11 cellular contexts compared by ENCODE assay signal in genomic region chr7:13945670-13946069, GRCh38. TPM values are rescaled to one million over a fixed set of nuclear protein-coding genes. Genes with fewer than 3 reads are reported as not detected.
A peak's percentile ranks its signal among the peaks of the same experiment; 100 is the strongest.
DNase-seq lines count a peak whose midpoint lies in the region; ATAC-seq, FAIRE-seq and TF ChIP-seq lines count a peak whose summit lies in the region.
"Had no signal": no experiment of that assay in that cellular context is flagged by ENCODE, and none has a peak within 500 bp of the region (broad histone marks: within the 10 kb centered on the region; RNA-seq: fewer than 3 reads in every experiment).

No MANE protein-coding gene starts in this region.

- H3K36me3 ChIP-seq in breast epithelium (no peaks in the 10 kb centered on the region), keratinocyte (ENCODE audit: control insufficient read depth in 2 of 2, extremely low read depth in 1 of 2, insufficient read depth in 2 of 2, low read length in 2 of 2) (no peaks in the 10 kb centered on the region)
- H3K36me3 ChIP-seq: right atrium auricular region had no signal

- POLR2A ChIA-PET in MCF 10A (lab: Yijun Ruan, JAX): no interaction called here
- POLR2A ChIA-PET in activated CD4-positive, alpha-beta T cell treated with anti-CD3 and anti-CD28 coated beads for 36 hours (lab: Charles Lee): no interaction called here

- no peak overlapping the region for H3K27ac Mint-ChIP-seq in MCF 10A (ENCODE audit: low read depth, unreplicated experiment)
- H3K27ac Mint-ChIP-seq in activated CD4-positive, alpha-beta T cell treated with anti-CD3 and anti-CD28 coated beads for 36 hours: no peak overlapping the region

- H3K4me3 ChIP-seq in breast epithelium (peak overlapping the region in 2 of 3 donors; percentile 25 to 38), keratinocyte (ENCODE audit: control insufficient read depth in 2 of 3, extremely low read depth in 1 of 3, insufficient read depth in 2 of 3, low read depth in 1 of 3, low read length in 3 of 3) (no peak overlapping the region)
- H3K4me3 ChIP-seq: right atrium auricular region had no signal

- no peaks in the 10 kb centered on the region for H3K36me3 Mint-ChIP-seq in MCF 10A (ENCODE audit: insufficient read depth, unreplicated experiment)
- H3K36me3 Mint-ChIP-seq in activated CD4-positive, alpha-beta T cell treated with anti-CD3 and anti-CD28 coated beads for 36 hours (ENCODE audit: low read depth): no peaks in the 10 kb centered on the region

- H3K27me3 ChIP-seq in breast epithelium (no peaks in the 10 kb centered on the region), keratinocyte (ENCODE audit: control insufficient read depth, extremely low read depth, insufficient read depth, low read length) (no peaks in the 10 kb centered on the region)
- H3K27me3 ChIP-seq: right atrium auricular region had no signal

- H4K20me1 ChIP-seq in keratinocyte (ENCODE audit: control insufficient read depth, extremely low read depth, insufficient read depth, low read length): no peaks in the 10 kb centered on the region

- intact Hi-C loops in breast epithelium (cut with DNase I; ENCODE audit: low total_unique reads) (no loop called here), MCF 10A (cut with micrococcal nuclease) (no loop called here)
- intact Hi-C loops in activated CD4-positive, alpha-beta T cell treated with anti-CD3 and anti-CD28 coated beads for 36 hours (cut with DNase I, micrococcal nuclease): no loop called here

- H3K9me1 ChIP-seq in keratinocyte (ENCODE audit: control insufficient read depth, extremely low read depth, insufficient read depth, low read length): no peaks in the 10 kb centered on the region

- in situ Hi-C loops in GM13976 (cut with MboI; ENCODE audit: low sequenced_read_pairs, unreplicated experiment): no loop called here

- H3K27me3 Mint-ChIP-seq in MCF 10A (ENCODE audit: insufficient read depth, unreplicated experiment): no peaks in the 10 kb centered on the region
- no peaks in the 10 kb centered on the region for H3K27me3 Mint-ChIP-seq in activated CD4-positive, alpha-beta T cell treated with anti-CD3 and anti-CD28 coated beads for 36 hours

- no peaks in the 10 kb centered on the region for H3K9me3 Mint-ChIP-seq in MCF 10A (ENCODE audit: unreplicated experiment)
- peaks cover 5% of the 10 kb centered on the region for H3K9me3 Mint-ChIP-seq in activated CD4-positive, alpha-beta T cell treated with anti-CD3 and anti-CD28 coated beads for 36 hours (ENCODE audit: low read depth)

- H3K4me3 Mint-ChIP-seq in MCF 10A (ENCODE audit: unreplicated experiment): no peak overlapping the region
- no peak overlapping the region for H3K4me3 Mint-ChIP-seq in activated CD4-positive, alpha-beta T cell treated with anti-CD3 and anti-CD28 coated beads for 36 hours

- H3K9me3 ChIP-seq in breast epithelium (no peaks in the 10 kb centered on the region), keratinocyte (ENCODE audit: control insufficient read depth, low read depth, low read length) (no peaks in the 10 kb centered on the region)
- H3K9me3 ChIP-seq: right atrium auricular region had no signal

- H3K4me1 ChIP-seq in breast epithelium: no peaks in the 10 kb centered on the region
- no peaks in the 10 kb centered on the region for H3K4me1 ChIP-seq in keratinocyte (ENCODE audit: control insufficient read depth, extremely low read depth, insufficient read depth, low read length)
- H3K4me1 ChIP-seq: right atrium auricular region had no signal

- BruUV-seq in MCF 10A (replicated peaks; lab: Mats Ljungman, UMichigan): no TSS peak

- H3K27ac ChIP-seq in breast epithelium (no peak overlapping the region), keratinocyte (ENCODE audit: control insufficient read depth, insufficient read depth, low read length) (no peak overlapping the region)
- H3K27ac ChIP-seq: right atrium auricular region had no signal

- no peaks in the 10 kb centered on the region for H3K4me1 Mint-ChIP-seq in MCF 10A (ENCODE audit: insufficient read depth, unreplicated experiment)
- no peaks in the 10 kb centered on the region for H3K4me1 Mint-ChIP-seq in activated CD4-positive, alpha-beta T cell treated with anti-CD3 and anti-CD28 coated beads for 36 hours

- DNase-seq in breast epithelium (ENCODE audit: low spot score in 2 of 2): no peak
- no peak for DNase-seq in MCF 10A (ENCODE audit: unreplicated experiment)
- DNase-seq in keratinocyte (ENCODE audit: low read depth, low spot score): no peak
- DNase-seq in urothelium cell line (ENCODE audit: low spot score): peak; percentile 9
- DNase-seq in NCI-H2227 treated with DMSO at 0.1 percent for 48 hours (lab: John Stamatoyannopoulos, UW): no peak
- DNase-seq in activated CD4-positive, alpha-beta T cell treated with anti-CD3 and anti-CD28 coated beads for 36 hours: no peak
- DNase-seq in GM13976 (ENCODE audit: low spot score): no peak
- DNase-seq: amygdala, left cardiac atrium had no signal

- FAIRE-seq in keratinocyte (lab: Jason Lieb, UNC): no peak
- no peak for FAIRE-seq in urothelium cell line (lab: Jason Lieb, UNC)

- dilution Hi-C loops in keratinocyte (cut with MboI; ENCODE audit: extremely low pct_ligation_motif_present, low sequenced_read_pairs): no loop called here

- H2AFZ ChIP-seq in keratinocyte (ENCODE audit: control insufficient read depth, low read length): peak overlapping the region; percentile 11

- H3K4me2 ChIP-seq in keratinocyte (ENCODE audit: control insufficient read depth, extremely low read depth, insufficient read depth, low read depth, low read length): peak overlapping the region; percentile 11

- peak; percentile 79 for ATAC-seq in SK-N-SH treated with all-trans-retinoic acid at 6 μM for 48 hours
- no peak for ATAC-seq in activated CD4-positive, alpha-beta T cell treated with anti-CD3 and anti-CD28 coated beads for 36 hours

- no peaks in the 10 kb centered on the region for H3K79me2 ChIP-seq in keratinocyte (ENCODE audit: control insufficient read depth, insufficient read depth, low read length)

- TF ChIP-seq CTCF in breast epithelium (IDR thresholded peaks at IDR 0.05) (no peak), MCF 10A (IDR thresholded peaks at IDR 0.05; ENCODE audit: unreplicated experiment) (no peak), keratinocyte (optimal IDR thresholded peaks at IDR 0.05 in 1 of 3, IDR thresholded peaks at IDR 0.05 in 1 of 3, conservative IDR thresholded peaks at IDR 0.05 in 1 of 3; ENCODE audit: extremely low read depth in 1 of 3, insufficient read depth in 2 of 3, low read length in 3 of 3) (no peak), GM13976 (IDR thresholded peaks at IDR 0.05; ENCODE audit: borderline replicate concordance, control extremely low read depth, extremely low read depth, insufficient read depth, missing control alignments) (no peak)

- H3K9ac ChIP-seq in keratinocyte (ENCODE audit: control insufficient read depth, extremely low read depth, insufficient read depth, low read length): no peak overlapping the region

- no peak for TF ChIP-seq POLR2A in breast epithelium (IDR thresholded peaks at IDR 0.05)

- CTCF ChIA-PET in MCF 10A (lab: Yijun Ruan, JAX): no interaction called here
- CTCF ChIA-PET in activated CD4-positive, alpha-beta T cell treated with anti-CD3 and anti-CD28 coated beads for 36 hours (lab: Charles Lee): no interaction called here

TF ChIP-seq in SK-N-SH treated with all-trans-retinoic acid at 6 μM for 48 hours, 23 proteins besides CTCF, POLR2A, EP300 and RAD21 (continues in another document):
- TF ChIP-seq GLIS3 (CRISPR knock-in tag; IDR thresholded peaks at IDR 0.05) (peak; percentile 88; the same call in 1 of the 2 replicates), CREB5 (CRISPR knock-in tag; IDR thresholded peaks at IDR 0.05; ENCODE audit: low read depth) (no peak), CSRNP3 (CRISPR knock-in tag; IDR thresholded peaks at IDR 0.05) (no peak)

RNA-seq across cellular contexts. Expression of gene ETV1, which starts 43.8 kb away (rescaled TPM):
- total RNA-seq in breast epithelium (10 to 100 TPM in 1 of 3 donors, 1 to 10 TPM in 2; 3.2 to 10.1 (median 5.6) TPM), MCF 10A (2022) (5.9 and 6.9 TPM in 2 replicates)
- polyA plus RNA-seq in keratinocyte: 2.1 to 6.5 TPM (median 5.0 TPM) in 3 replicates
- polyA plus RNA-seq in keratinocyte (2011; ENCODE audit: low read depth): not detected
- 2.3 and 3.2 TPM in 2 replicates for polyA plus RNA-seq in keratinocyte (2011; cell fraction: cytosol; rRNA removed)
- 3.5 and 3.6 TPM in 2 replicates for polyA plus RNA-seq in keratinocyte (2011; cell fraction: nucleus; rRNA removed)
- 0.06 and 3.0 TPM in 2 replicates for polyA plus RNA-seq in keratinocyte (2012; ENCODE audit: low replicate concordance)
- 2.6 to 7.8 TPM (median 5.4 TPM) in 3 replicates for polyA minus RNA-seq in keratinocyte
- polyA minus RNA-seq in keratinocyte (2011; cell fraction: cytosol; rRNA and poly(A)+ RNA removed): 4.8 TPM
- 0.42 and 2.9 TPM in 2 replicates for polyA minus RNA-seq in keratinocyte (2011; cell fraction: nucleus; rRNA and poly(A)+ RNA removed)
- total RNA-seq in activated CD4-positive, alpha-beta T cell treated with anti-CD3 and anti-CD28 coated beads for 36 hours: under 1 TPM; 0.32 to 0.37 TPM

Comparison
In these comparisons a context has a peak if more than half of its experiments do, and no peak if none do; other contexts are left out.
1. H3K4me3 ChIP-seq: peak in breast epithelium (2 of 3); none in keratinocyte (0 of 3).